8 cellular contexts compared by ENCODE assay signal in the genomic region with DNA sequence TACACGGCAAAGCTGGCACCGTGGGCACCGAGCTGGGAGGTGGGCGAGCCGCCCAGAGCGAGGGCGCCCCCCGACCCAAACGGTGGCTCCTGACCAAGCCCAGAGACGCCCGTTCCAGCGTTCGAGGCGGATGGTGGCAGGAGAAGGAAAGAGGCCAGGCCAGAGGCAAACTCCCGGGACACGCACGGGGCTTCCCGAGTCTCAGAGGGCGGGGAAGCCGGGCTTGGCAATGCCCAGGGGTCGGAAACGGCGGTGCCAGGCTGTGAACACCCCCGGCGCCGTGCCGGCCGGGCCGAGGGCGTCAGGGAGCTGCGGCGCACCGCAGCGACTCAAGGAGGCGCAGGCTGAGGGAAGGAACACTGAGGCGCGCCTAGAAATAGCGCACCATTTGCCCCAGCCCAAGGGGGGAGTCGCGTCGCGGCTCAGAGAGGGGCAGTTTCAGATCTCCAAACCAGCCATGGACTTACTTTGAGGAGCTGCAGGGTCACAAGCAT. TPM values are rescaled to one million over a fixed set of nuclear protein-coding genes. Genes with fewer than 3 reads are reported as not detected.
DNase-seq lines count a peak whose midpoint lies in the region; ATAC-seq, FAIRE-seq and TF ChIP-seq lines count a peak whose summit lies in the region.

No MANE protein-coding gene starts in this region.

- no peak overlapping the region for H2AFZ ChIP-seq in SK-N-SH (ENCODE audit: low read depth)
- H2AFZ ChIP-seq in neural progenitor cell (replicated peaks): peak overlapping the region; percentile 13

- CTCF ChIA-PET in SK-N-SH (lab: Yijun Ruan, JAX): interaction anchor here (0.7 to 9.9 kb wide), 17 partner anchors 15 to 331 kb away, joined by 3 to 117 read pairs (median 4); no protein-coding TSS in a partner anchor

- peaks cover 96% of the 10 kb centered on the region for H3K79me2 ChIP-seq in SK-N-SH (ENCODE audit: insufficient read depth)
- peaks cover 8% of the 10 kb centered on the region for H3K79me2 ChIP-seq in neural progenitor cell (ENCODE audit: low read depth)

- no peak overlapping the region for H3K27ac Mint-ChIP-seq in neural progenitor cell

- peak overlapping the region; percentile 98 for H3K4me2 ChIP-seq in SK-N-SH
- peak overlapping the region; percentile 90 for H3K4me2 ChIP-seq in neural progenitor cell

- H3K36me3 Mint-ChIP-seq in neural progenitor cell: no peaks in the 10 kb centered on the region

- peak; percentile 55 for DNase-seq in ACHN
- DNase-seq in SK-N-SH: peak; percentile 60
- DNase-seq in epithelial cell of prostate (ENCODE audit: low read depth, low spot score): no peak
- no peak for DNase-seq in neural progenitor cell (ENCODE audit: low spot score)
- DNase-seq in GM12892 (ENCODE audit: insufficient read length): no peak
- DNase-seq in HTR-8/SVneo (ENCODE audit: insufficient read length, low spot score): no peak

- no peak for FAIRE-seq in GM12892 (lab: Jason Lieb, UNC)
- no peak for FAIRE-seq in HTR-8/SVneo (lab: Jason Lieb, UNC)

- TF ChIP-seq CTCF in SK-N-SH (IDR thresholded peaks at IDR 0.05) (peak; percentile 43), neural progenitor cell (IDR thresholded peaks at IDR 0.05) (peak; percentile 39)

- H3K4me3 ChIP-seq in SK-N-SH (ENCODE audit: low read depth in 2 of 2, low read length in 1 of 2) (peak overlapping the region; percentile 93 to 95), neural progenitor cell (peak overlapping the region; percentile 45)

- H3K9ac ChIP-seq in SK-N-SH (peak overlapping the region; percentile 95), neural progenitor cell (no peak overlapping the region)

- no peaks in the 10 kb centered on the region for H3K9me3 Mint-ChIP-seq in neural progenitor cell

- 1% methylated on average over 17 of the region's 42 CpGs for WGBS in SK-N-SH (ENCODE audit: low lambda C conversion rate)

- H3K27ac ChIP-seq in SK-N-SH (ENCODE audit: low read depth in 2 of 2, low read length in 1 of 2): peak overlapping the region; percentile 93 to 98
- peak overlapping the region; percentile 98 for H3K27ac ChIP-seq in epithelial cell of prostate
- no peak overlapping the region for H3K27ac ChIP-seq in neural progenitor cell

- H4K20me1 ChIP-seq in SK-N-SH (ENCODE audit: insufficient read depth) (peaks cover 45% of the 10 kb centered on the region), neural progenitor cell (ENCODE audit: low read depth) (peaks cover 76% of the 10 kb centered on the region)

- H3K4me1 ChIP-seq in SK-N-SH (ENCODE audit: control insufficient read depth in 1 of 2, insufficient read depth in 2 of 2, low read depth in 1 of 2, low read length in 1 of 2) (peaks cover 38 to 57% of the 10 kb centered on the region in 2 experiments), neural progenitor cell (peaks cover 56% of the 10 kb centered on the region)

- H3K36me3 ChIP-seq in SK-N-SH (replicated peaks in 1 of 2; ENCODE audit: control insufficient read depth in 1 of 2, insufficient read depth in 2 of 2, low read length in 1 of 2) (peaks cover 1 to 5% of the 10 kb centered on the region in 2 experiments), neural progenitor cell (no peaks in the 10 kb centered on the region)

- peaks cover 10% of the 10 kb centered on the region for H3K27me3 Mint-ChIP-seq in neural progenitor cell (ENCODE audit: insufficient read depth, low read depth)

- H3K9me3 ChIP-seq in SK-N-SH (no peaks in the 10 kb centered on the region), neural progenitor cell (ENCODE audit: low read depth) (no peaks in the 10 kb centered on the region)

- H3K27me3 ChIP-seq in SK-N-SH (ENCODE audit: insufficient read depth) (no peaks in the 10 kb centered on the region), neural progenitor cell (peaks cover 82% of the 10 kb centered on the region)

- TF ChIP-seq POLR2A in GM12892 (IDR thresholded peaks at IDR 0.05; ENCODE audit: low read depth, low read length): no peak

- TF ChIP-seq EP300 in SK-N-SH (IDR thresholded peaks at IDR 0.05; ENCODE audit: borderline replicate concordance in 1 of 2, low read depth in 1 of 2, low read length in 1 of 2): no peak

- H3F3A ChIP-seq in SK-N-SH (replicated peaks; ENCODE audit: insufficient read depth): peaks cover 30% of the 10 kb centered on the region
- peaks cover 60% of the 10 kb centered on the region for H3F3A ChIP-seq in neural progenitor cell (ENCODE audit: low read depth)

- ATAC-seq in GM18511 (IDR thresholded peaks at IDR 0.05; ENCODE audit: unreplicated experiment): peak; percentile 51
- peak; percentile 39 for ATAC-seq in HG02981 (IDR thresholded peaks at IDR 0.05; ENCODE audit: unreplicated experiment)

- H3K9me2 ChIP-seq in SK-N-SH: no peaks in the 10 kb centered on the region

- POLR2A ChIA-PET in SK-N-SH (lab: Yijun Ruan, JAX): interaction anchor here (0.6 to 3.5 kb wide), 13 partner anchors 10 to 362 kb away, joined by 3 to 27 read pairs (median 4); partner anchors contain the start of gene FGF1

- H3K4me1 Mint-ChIP-seq in neural progenitor cell: peaks cover 62% of the 10 kb centered on the region

- in situ Hi-C loops in ACHN (cut with HindIII; ENCODE audit: low pct_ligation_motif_present, low pct_unique_long_range_greater_than_20kb, low sequenced_read_pairs): no loop called here

- TF ChIP-seq RAD21 in SK-N-SH (IDR thresholded peaks at IDR 0.05; ENCODE audit: low read length): no peak; the same call in none of the 2 replicates

- H3K4me3 Mint-ChIP-seq in neural progenitor cell: peak overlapping the region; percentile 97

TF ChIP-seq in SK-N-SH, 30 proteins besides CTCF, POLR2A, EP300 and RAD21:
- TF ChIP-seq SMC3 (IDR thresholded peaks at IDR 0.05; ENCODE audit: low read depth, low read length) (0 out of 2 replicates have a peak, but pooled peaks have one; percentile 6), TEAD4 (IDR thresholded peaks at IDR 0.05; ENCODE audit: borderline replicate concordance, insufficient read depth) (0 out of 2 replicates have a peak, but pooled peaks have one; percentile 7), FOXM1 (IDR thresholded peaks at IDR 0.05; ENCODE audit: low read depth) (no peak)

RNA-seq across cellular contexts. Expression of gene SPRY4, which starts 0.4 kb away (rescaled TPM):
- polyA plus RNA-seq in SK-N-SH (2012; rRNA removed): 12.2 and 18.0 TPM in 2 replicates
- polyA plus RNA-seq in SK-N-SH (2012; cell fraction: cytosol; rRNA removed): 6.7 and 9.0 TPM in 2 replicates
- 49.5 and 71.0 TPM in 2 replicates for polyA plus RNA-seq in SK-N-SH (2012; cell fraction: nucleus; rRNA removed)
- 0.13 and 1.7 TPM in 2 replicates for total RNA-seq in neural progenitor cell (ENCODE audit: low replicate concordance)
- polyA plus RNA-seq in GM12892 (2012; ENCODE audit: missing spikeins): 0.70 TPM

Comparison
In these comparisons a context has a peak if more than half of its experiments do, and no peak if none do; other contexts are left out.
1. DNase-seq: peak in ACHN (single experiment) and SK-N-SH (single experiment); none in epithelial cell of prostate (single experiment), neural progenitor cell (single experiment), GM12892 (single experiment) and HTR-8/SVneo (single experiment).